ENCODE assay signal across 23 cellular contexts in the genomic region with DNA sequence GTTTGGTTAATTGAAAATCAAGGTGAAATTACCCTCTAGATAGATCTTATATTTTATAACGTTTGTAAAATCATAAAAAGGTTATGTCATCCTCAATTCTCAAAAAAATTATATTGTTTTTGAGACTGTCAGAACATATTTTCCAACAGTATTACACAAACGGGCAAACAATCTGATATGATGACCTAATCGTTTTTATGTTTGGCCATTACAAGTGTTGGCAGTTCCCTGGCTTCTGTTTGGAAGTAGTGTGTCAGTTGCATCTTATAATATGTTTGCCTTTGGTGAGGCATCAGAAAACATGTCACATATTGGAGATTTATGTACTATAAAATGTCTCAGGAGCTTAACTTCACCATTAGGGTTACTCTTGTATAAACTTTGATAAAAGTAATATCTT.
"Had no signal": no experiment of that assay in that cellular context is flagged by ENCODE, and none has a peak within 500 bp of the region (broad histone marks: within the 10 kb centered on the region; RNA-seq: fewer than 3 reads in every experiment).

No MANE protein-coding gene starts in this region.

- H3K27me3 ChIP-seq: colonic mucosa, esophagus muscularis mucosa, spleen, tibial nerve, upper lobe of left lung had no signal

- H3K36me3 ChIP-seq: colonic mucosa, esophagus muscularis mucosa, spleen, thoracic aorta, tibial nerve, upper lobe of left lung had no signal

- DNase-seq: colonic mucosa; effector CD8-positive, alpha-beta T cell; endodermal cell; hypothalamus; immature natural killer cell; islet precursor cell; kidney glomerular epithelial cell; left ventricle myocardium superior; naive thymus-derived CD4-positive, alpha-beta T cell; nucleus accumbens; psoas muscle; right cardiac atrium; spleen; stimulated activated CD4-positive, alpha-beta T cell treated with anti-CD3 and anti-CD28 coated beads, Interleukin-2, amount 100 ng/mL, for 48 hours; stimulated activated naive B cell treated with anti-CD40 and anti-IgM and Interleukin-4, amounts not matched to agents 10 μg/mL and 1 μg/mL and 100 μg/mL, for 72 hours; upper lobe of left lung had no signal

- H3K9me3 ChIP-seq: colonic mucosa, esophagus muscularis mucosa, psoas muscle, spleen, thoracic aorta, tibial nerve, upper lobe of left lung had no signal

- ATAC-seq: left ventricle myocardium superior; naive thymus-derived CD4-positive, alpha-beta T cell; psoas muscle; right cardiac atrium; stimulated activated naive B cell treated with anti-CD40 and anti-IgM and Interleukin-4, amounts not matched to agents 10 μg/mL and 1 μg/mL and 100 μg/mL, for 72 hours had no signal

- H3K4me3 ChIP-seq: colonic mucosa, esophagus muscularis mucosa, lung, psoas muscle, skin epidermis, spleen, thoracic aorta, tibial nerve, upper lobe of left lung had no signal

- H3K4me1 ChIP-seq: colonic mucosa, esophagus muscularis mucosa, psoas muscle, spleen, tibial nerve, upper lobe of left lung had no signal

- H3K27ac ChIP-seq: colonic mucosa, esophagus muscularis mucosa, psoas muscle, skin epidermis, spleen, thoracic aorta, tibial nerve, upper lobe of left lung had no signal

- FAIRE-seq: frontal cortex, urothelium cell line had no signal
